7 cellular contexts compared by ENCODE assay signal in the genomic region with DNA sequence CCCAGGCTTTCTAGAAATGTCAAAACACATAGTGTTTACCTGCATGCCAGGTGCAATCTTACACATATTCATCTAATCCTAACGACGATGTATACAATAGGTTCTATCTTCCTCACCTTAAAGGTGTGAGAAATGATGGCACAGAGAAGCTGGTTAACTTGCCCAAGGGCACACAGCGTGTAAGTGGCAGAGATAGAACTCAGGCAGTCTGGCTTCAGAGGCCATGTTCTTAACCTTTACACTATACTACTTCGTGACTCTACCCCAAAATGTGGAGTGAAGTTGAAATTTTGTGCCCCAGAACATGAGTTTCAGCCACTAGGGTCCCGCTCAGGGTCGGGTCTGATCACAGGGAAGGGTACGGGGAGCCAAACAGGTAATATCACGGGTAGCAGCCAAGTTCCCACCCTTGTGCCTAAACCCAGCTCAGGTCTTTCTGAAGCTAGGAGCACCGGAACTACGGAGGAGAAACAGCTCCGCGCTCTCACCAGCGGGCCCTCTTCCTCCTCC. TPM values are rescaled to one million over a fixed set of nuclear protein-coding genes. Genes with fewer than 3 reads are reported as not detected.
DNase-seq lines count a peak whose midpoint lies in the region; ATAC-seq, FAIRE-seq and TF ChIP-seq lines count a peak whose summit lies in the region.

No MANE protein-coding gene starts in this region.

- peak; percentile 21 for ATAC-seq in GM18873 (IDR thresholded peaks at IDR 0.05; ENCODE audit: low FRiP score, unreplicated experiment)
- no peak for ATAC-seq in lung (ENCODE audit: insufficient read depth, low FRiP score)
- no peak for ATAC-seq in GM18498 (IDR thresholded peaks at IDR 0.05; ENCODE audit: unreplicated experiment)

- no peak for DNase-seq in lung (ENCODE audit: low spot score)
- DNase-seq in urothelium cell line (ENCODE audit: low spot score) = peak; percentile 21
- DNase-seq in mesenteric fat pad (ENCODE audit: low spot score) = no peak

- H3K9ac ChIP-seq in HUES6 (ENCODE audit: low read length) = peak overlapping the region; percentile 95

- H3K4me1 Mint-ChIP-seq in brain = peaks cover 65% of the 10 kb centered on the region

- WGBS in lung, 2 donors = 1 to 3% methylated on average over 13 of the region's 13 CpGs

- H3K36me3 ChIP-seq in HUES6 (ENCODE audit: control insufficient read depth, insufficient read depth, low read length) (peaks cover 71% of the 10 kb centered on the region), lung (ENCODE audit: control insufficient read depth in 2 of 2, insufficient read depth in 2 of 2, low read length in 2 of 2) (peaks cover 6 to 40% of the 10 kb centered on the region in 2 donors)

- H3K27me3 ChIP-seq in HUES6 (ENCODE audit: control insufficient read depth, insufficient read depth, low read length) (no peaks in the 10 kb centered on the region), lung (ENCODE audit: control insufficient read depth, insufficient read depth) (no peaks in the 10 kb centered on the region)

- no peak for FAIRE-seq in urothelium cell line (lab: Jason Lieb, UNC)

- H3K4me3 ChIP-seq in HUES6 (ENCODE audit: low read depth, low read length) (peak overlapping the region; percentile 88), lung (peak overlapping the region; percentile 82)

- H3K4me3 Mint-ChIP-seq in brain = peak overlapping the region; percentile 94 to 99 (median 97)

- H3K27me3 Mint-ChIP-seq in brain = peaks cover 3% of the 10 kb centered on the region

- H3K36me3 Mint-ChIP-seq in brain = peaks cover 74% of the 10 kb centered on the region

- TF ChIP-seq CTCF in brain (conservative IDR thresholded peaks at IDR 0.05) (no peak), lung (IDR thresholded peaks at IDR 0.05; ENCODE audit: control extremely low read depth, extremely low read depth) (no peak)

- no peaks in the 10 kb centered on the region for H3K9me3 ChIP-seq in HUES6 (ENCODE audit: control insufficient read depth, insufficient read depth, low read depth, low read length)
- no peaks in the 10 kb centered on the region for H3K9me3 ChIP-seq in lung (ENCODE audit: control insufficient read depth in 2 of 2, insufficient read depth in 1 of 2, low read length in 1 of 2)

- peak overlapping the region; percentile 99 to 100 (median 100) for H3K27ac Mint-ChIP-seq in brain

- H3K9me3 Mint-ChIP-seq in brain = no peaks in the 10 kb centered on the region

- H3K4me1 ChIP-seq in HUES6 (ENCODE audit: control insufficient read depth, insufficient read depth, low read length) (peaks cover 11% of the 10 kb centered on the region; the same call in 1 of the 2 replicates), lung (ENCODE audit: control insufficient read depth in 2 of 2, insufficient read depth in 2 of 2, low read length in 2 of 2) (peaks cover 6 to 23% of the 10 kb centered on the region in 2 donors)

- H3K27ac ChIP-seq in HUES6 (ENCODE audit: low read depth, low read length) (peak overlapping the region; percentile 93), lung (ENCODE audit: low read depth in 1 of 2, low read length in 1 of 2) (peak overlapping the region; percentile 78 to 94)

RNA-seq across cellular contexts. Expression of a gene that starts 0.5 kb away (rescaled TPM):
- polyA plus RNA-seq in brain (ENCODE audit: insufficient read depth, low read depth, low replicate concordance) (87.1 TPM), lung (10 to 100 TPM; 37.3 to 41.3 TPM)
- total RNA-seq in lung (10 to 100 TPM; 46.5 to 59.9 TPM), mesenteric fat pad (39.8 TPM)

RNA-seq across cellular contexts. Expression of a gene that starts 0.7 kb away (rescaled TPM):
- polyA plus RNA-seq in brain (ENCODE audit: insufficient read depth, low read depth, low replicate concordance) (5,109 TPM), lung (1,000 to 10,000 TPM; 3,902 to 8,495 TPM)
- total RNA-seq in lung (1,000 to 10,000 TPM; 1,324 to 2,087 TPM), mesenteric fat pad (1,776 TPM)

RNA-seq across cellular contexts. Expression of a gene that starts 5.8 kb away (rescaled TPM):
- polyA plus RNA-seq in brain (ENCODE audit: insufficient read depth, low read depth, low replicate concordance) = 13.7 TPM
- total RNA-seq in lung = 10 to 100 TPM in 1 of 2 donors, 1 to 10 TPM in 1; 6.8 to 19.0 TPM
- polyA plus RNA-seq in lung = 10 to 100 TPM; 11.2 to 16.8 TPM
- 10.7 TPM for total RNA-seq in mesenteric fat pad

RNA-seq across cellular contexts. Expression of a gene that starts 17.9 kb away (rescaled TPM):
- polyA plus RNA-seq in brain (ENCODE audit: insufficient read depth, low read depth, low replicate concordance) (38.0 TPM), lung (10 to 100 TPM; 47.3 to 47.6 TPM)
- total RNA-seq in lung (10 to 100 TPM; 26.3 to 48.0 TPM), mesenteric fat pad (48.9 TPM)

RNA-seq across cellular contexts. Expression of a gene that starts 18.2 kb away (rescaled TPM):
- polyA plus RNA-seq in brain (ENCODE audit: insufficient read depth, low read depth, low replicate concordance) (155 TPM), lung (100 to 1,000 TPM; 113 to 377 TPM)
- total RNA-seq in lung (10 to 100 TPM; 21.8 to 42.2 TPM), mesenteric fat pad (34.8 TPM)
